8 cellular contexts compared by ENCODE assay signal in the genomic region with DNA sequence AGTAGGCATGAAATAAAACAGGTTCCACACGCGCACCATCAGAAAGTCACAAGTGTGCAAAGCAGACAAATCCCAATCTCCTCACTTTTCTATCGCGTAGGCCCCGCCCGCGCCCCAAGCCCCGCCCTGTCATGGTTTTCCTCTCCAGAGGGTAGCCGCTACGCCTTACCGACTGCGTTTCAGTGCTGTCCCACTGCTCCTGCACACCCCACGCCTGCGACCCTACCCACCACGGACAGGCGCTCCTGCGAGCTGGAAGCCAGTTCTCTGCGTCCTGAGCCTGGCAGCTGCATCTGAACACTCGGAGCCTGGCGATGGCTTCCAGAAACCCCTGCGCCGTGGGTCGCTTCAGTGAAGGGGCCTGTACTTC. TPM values are rescaled to one million over a fixed set of nuclear protein-coding genes. Genes with fewer than 3 reads are reported as not detected.
DNase-seq lines count a peak whose midpoint lies in the region; ATAC-seq, FAIRE-seq and TF ChIP-seq lines count a peak whose summit lies in the region.

No MANE protein-coding gene starts in this region.

- H3K4me2 ChIP-seq in PC-9 (peak overlapping the region; percentile 76), astrocyte (ENCODE audit: low read length) (peak overlapping the region; percentile 93)

- H3K4me3 ChIP-seq in PC-9 = peak overlapping the region; percentile 79
- H3K4me3 ChIP-seq in astrocyte (ENCODE audit: insufficient read depth, low read depth, low read length) = peak overlapping the region; percentile 91
- H3K4me3 ChIP-seq in spleen = peak overlapping the region; percentile 65 to 97 (median 89)

- H3K9me3 Mint-ChIP-seq in astrocyte (ENCODE audit: unreplicated experiment) = peaks cover 60% of the 10 kb centered on the region

- TF ChIP-seq POLR2A in spleen (IDR thresholded peaks at IDR 0.05) = no peak

- H2AFZ ChIP-seq in PC-9 (peak overlapping the region; percentile 99), astrocyte (ENCODE audit: low read depth, low read length) (peak overlapping the region; percentile 100)

- H3K9me3 ChIP-seq in PC-9 (ENCODE audit: insufficient read depth, low read depth) (peaks cover 54% of the 10 kb centered on the region), astrocyte (ENCODE audit: insufficient read depth, low read depth, low read length) (peaks cover 39% of the 10 kb centered on the region), spleen (peaks cover 26 to 93% (median 89%) of the 10 kb centered on the region in 8 donors)

- peak overlapping the region; percentile 87 for H3K27ac Mint-ChIP-seq in astrocyte (ENCODE audit: unreplicated experiment)

- H3K4me1 ChIP-seq in PC-9 (replicated peaks; ENCODE audit: insufficient read depth) (no peaks in the 10 kb centered on the region), astrocyte (ENCODE audit: insufficient read depth, low read length) (no peaks in the 10 kb centered on the region), spleen (peaks cover 3 to 20% (median 10%) of the 10 kb centered on the region in 6 donors)

- H3K4me1 Mint-ChIP-seq in astrocyte (ENCODE audit: low read depth, unreplicated experiment) = peaks cover 8% of the 10 kb centered on the region

- POLR2A ChIA-PET in PC-9 (lab: Charles Lee; ENCODE audit: unreplicated experiment) = no interaction called here

- no peak for FAIRE-seq in astrocyte (lab: Jason Lieb, UNC)

- no TSS peak for BruUV-seq in PC-9 (replicated peaks; lab: Mats Ljungman, UMichigan)

- peaks cover 23% of the 10 kb centered on the region; the same call in 1 of the 2 replicates for H3K36me3 ChIP-seq in PC-9 (ENCODE audit: low read depth)
- H3K36me3 ChIP-seq in astrocyte (ENCODE audit: insufficient read depth, low read length) = peaks cover 15% of the 10 kb centered on the region
- H3K36me3 ChIP-seq in spleen = peaks cover 7 to 65% (median 33%) of the 10 kb centered on the region in 6 donors

- peak overlapping the region; percentile 100 for H3K4me3 Mint-ChIP-seq in astrocyte (ENCODE audit: unreplicated experiment)

- CTCF ChIA-PET in PC-9 (lab: Charles Lee) = no interaction called here

- H3K27me3 ChIP-seq in PC-9 (ENCODE audit: insufficient read depth, low read depth) (no peaks in the 10 kb centered on the region), astrocyte (ENCODE audit: insufficient read depth, low read length) (no peaks in the 10 kb centered on the region), spleen (replicated peaks in 1 of 7) (no peaks in the 10 kb centered on the region)

- WGBS in spleen, 5 donors = 0 to 10% (median 2%) methylated on average over 20 to 23 of the region's 23 CpGs

- H4K20me1 ChIP-seq in PC-9 (ENCODE audit: insufficient read depth) = no peaks in the 10 kb centered on the region
- H4K20me1 ChIP-seq in astrocyte (ENCODE audit: insufficient read depth, low read length) = no peaks in the 10 kb centered on the region

- H3K27me3 Mint-ChIP-seq in astrocyte (ENCODE audit: low read depth, unreplicated experiment) = no peaks in the 10 kb centered on the region

- H3K79me2 ChIP-seq in PC-9 (ENCODE audit: low read depth) (no peaks in the 10 kb centered on the region), astrocyte (ENCODE audit: insufficient read depth, low read length) (peaks cover 6% of the 10 kb centered on the region)

- intact Hi-C loops in PC-9 (cut with micrococcal nuclease; ENCODE audit: unreplicated experiment) = loop anchor here (1.0 kb wide), 2 partner anchors 28 to 29 kb away; a partner anchor contains a TSS
- intact Hi-C loops in spleen (cut with DNase I; ENCODE audit: low total_unique reads) = no loop called here

- peak overlapping the region; percentile 79 for H3K9ac ChIP-seq in astrocyte (ENCODE audit: low read length)

- TF ChIP-seq CTCF in PC-9 (conservative IDR thresholded peaks at IDR 0.05) (no peak), astrocyte (IDR thresholded peaks at IDR 0.05; ENCODE audit: insufficient read depth, low read depth, low read length) (no peak), spleen (IDR thresholded peaks at IDR 0.05 in 8 of 11, conservative IDR thresholded peaks at IDR 0.05 in 3 of 11) (no peak)

- no peaks in the 10 kb centered on the region for H3K9me2 ChIP-seq in PC-9 (ENCODE audit: insufficient read depth)

- H3K27ac ChIP-seq in PC-9 (no peak overlapping the region), astrocyte (ENCODE audit: low read depth, low read length) (peak overlapping the region; percentile 21), spleen (peak overlapping the region; percentile 70 to 90 (median 88))

- peak; percentile 18 for ATAC-seq in HG03039 (IDR thresholded peaks at IDR 0.05; ENCODE audit: unreplicated experiment)

- peaks cover 56% of the 10 kb centered on the region for H3K36me3 Mint-ChIP-seq in astrocyte (ENCODE audit: low read depth, unreplicated experiment)

- no peaks in the 10 kb centered on the region for H3F3A ChIP-seq in PC-9 (ENCODE audit: insufficient read depth, low read depth)

- peak; percentile 74 for DNase-seq in activated effector memory CD4-positive, alpha-beta T cell treated with anti-CD3 and anti-CD28 coated beads, Interleukin-2, amount 50 U/mL, for 16 hours
- no peak for DNase-seq in activated effector memory CD4-positive, alpha-beta T cell treated with Interleukin-2 at 50 U/mL for 16 hours
- DNase-seq in PC-9 (peak in 1 of 2 experiments; percentile 44), astrocyte (ENCODE audit: low read depth) (no peak), iPS-NIHi11 (ENCODE audit: low spot score) (peak; percentile 46), spleen (peak; percentile 84), kidney tubule cell (ENCODE audit: low spot score) (no peak)

RNA-seq across cellular contexts. Expression of a gene that starts 0.4 kb away (rescaled TPM):
- total RNA-seq in PC-9 (2021) (1.2 and 1.7 TPM in 2 replicates), astrocyte (4.9 and 6.8 TPM in 2 replicates), spleen (1 to 10 TPM; 2.6 to 6.1 (median 3.9) TPM)
- 1 to 10 TPM; 2.5 to 3.7 (median 2.7) TPM for polyA plus RNA-seq in spleen

RNA-seq across cellular contexts. Expression of a gene that starts 28.1 kb away (rescaled TPM):
- 2.8 and 3.2 TPM in 2 replicates for total RNA-seq in PC-9 (2021)
- total RNA-seq in astrocyte = 2.3 and 3.2 TPM in 2 replicates
- 1 to 10 TPM; 4.7 to 8.1 (median 5.5) TPM for total RNA-seq in spleen
- polyA plus RNA-seq in spleen = 1 to 10 TPM; 2.0 to 2.7 (median 2.6) TPM

RNA-seq across cellular contexts. Expression of a gene that starts 28.2 kb away (rescaled TPM):
- 7.1 and 7.2 TPM in 2 replicates for total RNA-seq in PC-9 (2021)
- total RNA-seq in astrocyte = 10.9 and 12.2 TPM in 2 replicates
- 1 to 10 TPM; 5.8 to 9.8 (median 7.2) TPM for total RNA-seq in spleen
- 1 to 10 TPM; 2.0 to 3.9 (median 2.8) TPM for polyA plus RNA-seq in spleen

RNA-seq across cellular contexts. Expression of a gene that starts 59.2 kb away (rescaled TPM):
- total RNA-seq in PC-9 (2021) = 0.57 and 0.78 TPM in 2 replicates
- total RNA-seq in astrocyte = 0.26 and 0.77 TPM in 2 replicates
- 1 to 10 TPM; 1.3 to 9.0 (median 3.3) TPM for total RNA-seq in spleen
- polyA plus RNA-seq in spleen = 1 to 10 TPM in 2 of 3 donors, under 1 TPM in 1; 0.97 to 1.4 (median 1.0) TPM

Comparison
In these comparisons a context has a peak if more than half of its experiments do, and no peak if none do; other contexts are left out.
1. DNase-seq: peak in activated effector memory CD4-positive, alpha-beta T cell treated with anti-CD3 and anti-CD28 coated beads, Interleukin-2, amount 50 U/mL, for 16 hours (single experiment), iPS-NIHi11 (single experiment) and spleen (single experiment); none in activated effector memory CD4-positive, alpha-beta T cell treated with Interleukin-2 at 50 U/mL for 16 hours (single experiment), astrocyte (single experiment) and kidney tubule cell (single experiment).
2. Peak in every context shown above with its lines, with median percentiles within 50 percentile points of each other: H3K4me3 ChIP-seq.